9 cellular contexts compared by ENCODE assay signal in the genomic region with DNA sequence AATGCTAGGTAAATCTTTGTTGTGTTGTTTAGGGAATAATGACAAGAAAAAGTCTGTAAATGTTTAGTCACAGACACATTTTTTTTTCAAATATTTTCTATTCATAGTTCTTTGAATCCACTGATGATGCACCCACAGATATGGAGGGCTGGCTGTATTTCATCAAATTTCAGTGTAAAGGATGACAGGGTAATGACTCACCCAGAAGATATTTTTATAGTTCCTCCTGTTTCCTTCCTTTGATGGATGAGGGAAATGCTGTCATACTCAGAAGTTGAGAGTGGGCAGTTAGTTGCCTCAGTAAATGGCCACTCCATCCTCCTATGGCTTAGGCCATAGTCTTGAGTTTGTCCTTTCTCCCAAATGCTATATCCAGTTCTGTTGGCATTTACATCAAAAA.
DNase-seq lines count a peak whose midpoint lies in the region; ATAC-seq and TF ChIP-seq lines count a peak whose summit lies in the region.
"Had no signal": no experiment of that assay in that cellular context is flagged by ENCODE, and none has a peak within 500 bp of the region (broad histone marks: within the 10 kb centered on the region; RNA-seq: fewer than 3 reads in every experiment).

No MANE protein-coding gene starts in this region.

- in situ Hi-C loops in brain microvascular endothelial cell (cut with HindIII; ENCODE audit: low pct_ligation_motif_present, low sequenced_read_pairs), result no loop called here

- no peaks in the 10 kb centered on the region for H3K9me3 ChIP-seq in naive thymus-derived CD4-positive, alpha-beta T cell (ENCODE audit: control insufficient read depth in 2 of 3, low read length in 3 of 3)
- no peaks in the 10 kb centered on the region for H3K9me3 ChIP-seq in CD8-positive, alpha-beta memory T cell (ENCODE audit: low read length)
- H3K9me3 ChIP-seq in mucosa of descending colon, result no peaks in the 10 kb centered on the region
- no peaks in the 10 kb centered on the region for H3K9me3 ChIP-seq in T-helper 17 cell (ENCODE audit: control insufficient read depth, low read length, poor library complexity, severe bottlenecking)

- H3K4me1 ChIP-seq in naive thymus-derived CD4-positive, alpha-beta T cell (ENCODE audit: control insufficient read depth in 2 of 2, insufficient read depth in 2 of 2, low read length in 2 of 2), result no peaks in the 10 kb centered on the region
- H3K4me1 ChIP-seq in CD8-positive, alpha-beta memory T cell (ENCODE audit: insufficient read depth, low read length), result no peaks in the 10 kb centered on the region
- H3K4me1 ChIP-seq in mucosa of descending colon (ENCODE audit: low read depth), result no peaks in the 10 kb centered on the region

- CTCF ChIA-PET in naive thymus-derived CD4-positive, alpha-beta T cell (lab: Charles Lee), result no interaction called here
- CTCF ChIA-PET in CD8-positive, alpha-beta memory T cell (lab: Charles Lee), result no interaction called here

- peaks cover 0 to 4% (median 0%) of the 10 kb centered on the region in 5 donors for H3K27me3 Mint-ChIP-seq in naive thymus-derived CD4-positive, alpha-beta T cell
- H3K27me3 Mint-ChIP-seq in CD8-positive, alpha-beta memory T cell, result no peaks in the 10 kb centered on the region
- no peaks in the 10 kb centered on the region for H3K27me3 Mint-ChIP-seq in T-helper 17 cell

- no peak overlapping the region for H3K4me3 Mint-ChIP-seq in naive thymus-derived CD4-positive, alpha-beta T cell
- no peak overlapping the region for H3K4me3 Mint-ChIP-seq in CD8-positive, alpha-beta memory T cell
- H3K4me3 Mint-ChIP-seq in T-helper 17 cell, result no peak overlapping the region

- H3K27me3 ChIP-seq in brain microvascular endothelial cell (replicated peaks), result no peaks in the 10 kb centered on the region
- H3K27me3 ChIP-seq in naive thymus-derived CD4-positive, alpha-beta T cell (ENCODE audit: control insufficient read depth in 2 of 2, insufficient read depth in 2 of 2, low read length in 2 of 2), result no peaks in the 10 kb centered on the region
- no peaks in the 10 kb centered on the region for H3K27me3 ChIP-seq in CD8-positive, alpha-beta memory T cell (ENCODE audit: insufficient read depth, low read length, poor library complexity, severe bottlenecking)

- H3K9me3 Mint-ChIP-seq in naive thymus-derived CD4-positive, alpha-beta T cell, result no peaks in the 10 kb centered on the region
- no peaks in the 10 kb centered on the region for H3K9me3 Mint-ChIP-seq in CD8-positive, alpha-beta memory T cell

- H3K36me3 ChIP-seq in brain microvascular endothelial cell (replicated peaks) (no peaks in the 10 kb centered on the region), mucosa of descending colon (ENCODE audit: low read depth) (no peaks in the 10 kb centered on the region)
- no peaks in the 10 kb centered on the region for H3K36me3 ChIP-seq in naive thymus-derived CD4-positive, alpha-beta T cell (ENCODE audit: control insufficient read depth in 2 of 3, insufficient read depth in 3 of 3, low read length in 3 of 3)
- no peaks in the 10 kb centered on the region for H3K36me3 ChIP-seq in CD8-positive, alpha-beta memory T cell (ENCODE audit: insufficient read depth, low read length)

- POLR2A ChIA-PET in naive thymus-derived CD4-positive, alpha-beta T cell (lab: Charles Lee), result no interaction called here
- POLR2A ChIA-PET in CD8-positive, alpha-beta memory T cell (lab: Charles Lee), result no interaction called here

- peaks cover 0 to 4% (median 0%) of the 10 kb centered on the region in 5 donors for H3K36me3 Mint-ChIP-seq in naive thymus-derived CD4-positive, alpha-beta T cell
- H3K36me3 Mint-ChIP-seq in CD8-positive, alpha-beta memory T cell, result no peaks in the 10 kb centered on the region
- no peaks in the 10 kb centered on the region for H3K36me3 Mint-ChIP-seq in T-helper 17 cell (ENCODE audit: low read depth)

- H3K27ac Mint-ChIP-seq in naive thymus-derived CD4-positive, alpha-beta T cell, result no peak overlapping the region
- H3K27ac Mint-ChIP-seq in CD8-positive, alpha-beta memory T cell, result no peak overlapping the region
- H3K27ac Mint-ChIP-seq in T-helper 17 cell, result no peak overlapping the region

- DNase-seq in EL (peak; percentile 94), MV-4-11 (lab: John Stamatoyannopoulos, UW) (peak; percentile 76), brain microvascular endothelial cell (peak; percentile 83), mucosa of descending colon (no peak), T-helper 17 cell (no peak)
- DNase-seq in naive thymus-derived CD4-positive, alpha-beta T cell, result no peak
- no peak for DNase-seq in CD8-positive, alpha-beta memory T cell
- no peak for DNase-seq in stimulated activated CD4-positive, alpha-beta T cell treated with anti-CD3 and anti-CD28 coated beads, Interleukin-2, amount 100 ng/mL, for 24 hours
- DNase-seq: activated naive CD4-positive, alpha-beta T cell treated with anti-CD3 and anti-CD28 coated beads, Interleukin-2, amount 50 U/mL, for 16 hours had no signal

- TF ChIP-seq CTCF in brain microvascular endothelial cell (IDR thresholded peaks at IDR 0.05; ENCODE audit: low read depth, low read length, missing control alignments) (no peak), mucosa of descending colon (IDR thresholded peaks at IDR 0.05) (no peak)

- no peak overlapping the region for H3K4me3 ChIP-seq in brain microvascular endothelial cell (ENCODE audit: low read depth, low read length)
- no peak overlapping the region for H3K4me3 ChIP-seq in naive thymus-derived CD4-positive, alpha-beta T cell (ENCODE audit: low read length)
- no peak overlapping the region for H3K4me3 ChIP-seq in CD8-positive, alpha-beta memory T cell (ENCODE audit: low read length)
- no peak overlapping the region for H3K4me3 ChIP-seq in mucosa of descending colon

- intact Hi-C loops in naive thymus-derived CD4-positive, alpha-beta T cell (cut with micrococcal nuclease), result no loop called here
- intact Hi-C loops in mucosa of descending colon (cut with DNase I, micrococcal nuclease), result no loop called here

- ATAC-seq in naive thymus-derived CD4-positive, alpha-beta T cell, result peak; percentile 61
- ATAC-seq in mucosa of descending colon (no peak), T-helper 17 cell (no peak)

- H3K4me1 Mint-ChIP-seq in naive thymus-derived CD4-positive, alpha-beta T cell, result peaks cover 0 to 13% (median 4%) of the 10 kb centered on the region in 7 donors
- H3K4me1 Mint-ChIP-seq in CD8-positive, alpha-beta memory T cell, result no peaks in the 10 kb centered on the region
- H3K4me1 Mint-ChIP-seq in T-helper 17 cell, result no peaks in the 10 kb centered on the region

- peak overlapping the region; percentile 85 for H3K27ac ChIP-seq in brain microvascular endothelial cell
- no peak overlapping the region for H3K27ac ChIP-seq in naive thymus-derived CD4-positive, alpha-beta T cell (ENCODE audit: low read depth, low read length)
- H3K27ac ChIP-seq in CD8-positive, alpha-beta memory T cell (ENCODE audit: low read depth, low read length), result no peak overlapping the region

Comparison
In these comparisons a context has a peak if more than half of its experiments do, and no peak if none do; other contexts are left out.
1. DNase-seq: peak in EL (single experiment), MV-4-11 (single experiment) and brain microvascular endothelial cell (single experiment); none in naive thymus-derived CD4-positive, alpha-beta T cell (0 of 9), CD8-positive, alpha-beta memory T cell (0 of 5), mucosa of descending colon (0 of 3), stimulated activated CD4-positive, alpha-beta T cell treated with anti-CD3 and anti-CD28 coated beads, Interleukin-2, amount 100 ng/mL, for 24 hours (0 of 2) and T-helper 17 cell (0 of 3).